8 cellular contexts compared by ENCODE assay signal in genomic region chr3:160224811-160225180, GRCh38. TPM values are rescaled to one million over a fixed set of nuclear protein-coding genes. Genes with fewer than 3 reads are reported as not detected.
DNase-seq lines count a peak whose midpoint lies in the region; ATAC-seq, FAIRE-seq and TF ChIP-seq lines count a peak whose summit lies in the region.

No MANE protein-coding gene starts in this region.

- no peak for TF ChIP-seq CTCF in RWPE2 (IDR thresholded peaks at IDR 0.05; ENCODE audit: poor library complexity, severe bottlenecking)
- TF ChIP-seq CTCF in fibroblast of mammary gland (conservative IDR thresholded peaks at IDR 0.05; ENCODE audit: control insufficient read depth, insufficient read depth, low read depth, low read length) = no peak
- no peak for TF ChIP-seq CTCF in retinal pigment epithelial cell (conservative IDR thresholded peaks at IDR 0.05; ENCODE audit: low read depth, low read length)
- TF ChIP-seq CTCF in kidney (IDR thresholded peaks at IDR 0.05; ENCODE audit: borderline replicate concordance, extremely low read depth, insufficient read depth) = no peak

- H3K9ac ChIP-seq in kidney (ENCODE audit: low read length in 2 of 2) = no peak overlapping the region

- in situ Hi-C loops in G401 (cut with HindIII; ENCODE audit: low sequenced_read_pairs) = no loop called here

- H3K9me3 ChIP-seq in RWPE2 (ENCODE audit: severe bottlenecking) = no peaks in the 10 kb centered on the region
- no peaks in the 10 kb centered on the region for H3K9me3 ChIP-seq in kidney (ENCODE audit: control insufficient read depth in 1 of 2, low read length in 2 of 2)

- FAIRE-seq in kidney (lab: Jason Lieb, UNC) = no peak

- H3K27ac ChIP-seq in RWPE2 (ENCODE audit: poor library complexity, severe bottlenecking) (no peak overlapping the region), kidney (ENCODE audit: low read depth in 2 of 2, low read length in 2 of 2) (no peak overlapping the region)

- no peaks in the 10 kb centered on the region for H3K36me3 ChIP-seq in RWPE2 (ENCODE audit: low read depth)
- no peaks in the 10 kb centered on the region for H3K36me3 ChIP-seq in kidney (ENCODE audit: control insufficient read depth in 1 of 2, insufficient read depth in 2 of 2, low read length in 2 of 2)

- ATAC-seq in RWPE2 (ENCODE audit: low read depth) (no peak), HG02623 (IDR thresholded peaks at IDR 0.05; ENCODE audit: unreplicated experiment) (no peak), GM21423 (IDR thresholded peaks at IDR 0.05; ENCODE audit: unreplicated experiment) (no peak)

- DNase-seq in G401 (ENCODE audit: low spot score) (peak; percentile 71), RWPE2 (ENCODE audit: low spot score) (no peak), fibroblast of mammary gland (ENCODE audit: low read depth) (no peak), retinal pigment epithelial cell (ENCODE audit: low read depth) (no peak), kidney (no peak), erythroblast (lab: John Stamatoyannopoulos, UW) (no peak)

- no peak for TF ChIP-seq POLR2A in erythroblast (IDR thresholded peaks at IDR 0.05; ENCODE audit: low read length)

- H3K27me3 ChIP-seq in RWPE2 (ENCODE audit: insufficient read depth, poor library complexity, severe bottlenecking) = peaks cover 61% of the 10 kb centered on the region

- H3K4me1 ChIP-seq in RWPE2 (ENCODE audit: insufficient read depth, poor library complexity, severe bottlenecking) (no peaks in the 10 kb centered on the region), kidney (ENCODE audit: control insufficient read depth in 1 of 2, insufficient read depth in 1 of 2, low read depth in 1 of 2, low read length in 2 of 2) (peaks cover 0 to 9% of the 10 kb centered on the region in 2 donors)

- intact Hi-C loops in kidney (cut with DNase I) = no loop called here

- H3K4me3 ChIP-seq in RWPE2 (ENCODE audit: severe bottlenecking) = peak overlapping the region; percentile 41
- H3K4me3 ChIP-seq in fibroblast of mammary gland (ENCODE audit: control insufficient read depth, low read depth, low read length) = peak overlapping the region; percentile 40
- peak overlapping the region; percentile 45 for H3K4me3 ChIP-seq in retinal pigment epithelial cell (ENCODE audit: low read length)
- H3K4me3 ChIP-seq in kidney (ENCODE audit: low read length in 2 of 2) = peak overlapping the region in 1 of 2 donors; percentile 57

RNA-seq across cellular contexts. Expression of gene C3orf80, which starts 0.4 kb away (rescaled TPM):
- total RNA-seq in G401 (2014; rRNA removed; shearing (Covaris generic)) = 0.25 TPM in 1 of 2 replicates, not detected in the other
- total RNA-seq in kidney = 0.63 TPM
- 0.13 TPM for polyA plus RNA-seq in kidney (ENCODE audit: insufficient read depth, low read depth, low replicate concordance)
